ENCODE assay signal across 29 cellular contexts in the genomic region with DNA sequence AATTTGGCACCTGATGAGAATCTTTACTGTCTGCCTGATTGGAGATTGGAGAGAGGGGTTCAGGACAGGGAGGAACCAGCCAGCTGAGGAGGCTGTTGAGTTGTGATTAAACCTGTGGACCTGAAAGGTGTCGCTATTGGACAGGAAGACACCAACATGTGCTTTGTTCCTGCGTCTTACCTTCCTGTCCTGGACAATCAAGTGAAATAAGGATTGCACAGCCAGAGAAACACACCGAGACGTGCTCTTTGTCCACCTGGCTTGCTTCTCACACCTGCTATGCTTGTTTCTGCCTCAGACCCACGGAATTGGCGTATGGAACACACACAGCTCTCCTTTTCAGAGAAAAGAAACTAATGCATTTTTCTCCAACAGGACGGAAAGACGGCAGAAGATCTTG.
"Had no signal": no experiment of that assay in that cellular context is flagged by ENCODE, and none has a peak within 500 bp of the region (broad histone marks: within the 10 kb centered on the region; RNA-seq: fewer than 3 reads in every experiment).

No MANE protein-coding gene starts in this region.

- H3K27ac ChIP-seq: WERI-Rb-1 had no signal

- DNase-seq: activated B cell treated with CpG ODN at 0.5 μM for 24 hours; activated CD4-positive, alpha-beta T cell treated with anti-CD3 and anti-CD28 coated beads for 48 hours; activated CD4-positive, alpha-beta T cell treated with anti-CD3 and anti-CD28 coated beads, Interleukin-2, amount 50 U/mL, for 1 hour; activated CD4-positive, alpha-beta T cell treated with anti-CD3 and anti-CD28 coated beads, Interleukin-2, amount 50 U/mL, for 48 hours; activated CD8-positive, alpha-beta memory T cell treated with anti-CD3 and anti-CD28 coated beads for 24 hours; activated CD8-positive, alpha-beta T cell treated with anti-CD3 and anti-CD28 coated beads for 36 hours; activated effector memory CD4-positive, alpha-beta T cell treated with Interleukin-2 at 50 U/mL for 16 hours; activated gamma-delta T cell treated with Interleukin-2 at 50 U/mL for 16 hours; activated naive CD4-positive, alpha-beta T cell treated with anti-CD3 and anti-CD28 coated beads, Interleukin-2, amount 50 U/mL, for 16 hours; activated naive CD4-positive, alpha-beta T cell treated with Interleukin-2 at 50 U/mL for 16 hours; activated T-cell treated with anti-CD3 and anti-CD28 coated beads, Interleukin-2, amount 50 U/mL, for 4 hours; amniotic stem cell; anterior cingulate cortex; cortex of kidney; dermis blood vessel endothelial cell; effector CD4-positive, alpha-beta T cell; foreskin fibroblast; glutamatergic neuron; T-helper 1 cell; T-helper 17 cell; T1000; WERI-Rb-1 had no signal

- FAIRE-seq: astrocyte, colon, endometrium, frontal cortex had no signal

- ATAC-seq: activated CD4-positive, CD25-positive, alpha-beta regulatory T cell treated with anti-CD3 and anti-CD28 coated beads, Interleukin-2, amount 50 U/mL, for 24 hours; activated CD8-positive, alpha-beta T cell treated with anti-CD3 and anti-CD28 coated beads for 36 hours; activated T-cell treated with anti-CD3 and anti-CD28 coated beads, Interleukin-2, amount 50 U/mL, for 4 hours; activated T-helper 17 cell treated with anti-CD3 and anti-CD28 coated beads, Interleukin-2, amount 50 U/mL, for 72 hours; esophagus mucosa; T-helper 17 cell had no signal
